In the genomic region with DNA sequence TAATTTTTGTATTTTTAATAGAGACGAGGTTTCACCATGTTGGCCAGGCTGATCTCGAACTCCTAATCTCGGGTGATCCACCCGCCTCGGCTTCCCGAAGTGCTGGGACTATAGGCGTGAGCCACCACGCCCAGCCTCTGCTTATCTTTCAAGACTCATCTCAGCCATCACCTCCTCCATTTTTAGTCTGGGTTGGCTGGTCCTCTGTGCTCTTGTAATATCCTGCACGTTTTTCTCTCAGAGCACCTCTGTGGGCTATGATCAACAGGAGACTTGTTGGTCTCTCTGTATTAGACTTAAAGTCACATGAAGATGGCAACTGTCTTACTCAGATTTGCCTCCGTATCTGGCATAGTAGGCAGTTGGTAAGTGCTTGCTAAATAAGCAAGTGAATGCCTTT, we compare ENCODE assay signal across 30 cellular contexts.
"Had no signal": no experiment of that assay in that cellular context is flagged by ENCODE, and none has a peak within 500 bp of the region (broad histone marks: within the 10 kb centered on the region; RNA-seq: fewer than 3 reads in every experiment).

No MANE protein-coding gene starts in this region.

- H3K9me3 Mint-ChIP-seq: activated CD4-positive, alpha-beta T cell treated with anti-CD3 and anti-CD28 coated beads, Interleukin-2, amount 10 ng/mL, durations not matched to agents 7 days and 5 days; activated CD8-positive, alpha-beta T cell treated with anti-CD3 and anti-CD28 coated beads for 36 hours; activated naive CD4-positive, alpha-beta T cell treated with anti-CD3 and anti-CD28 coated beads, Interleukin-2, amount 10 ng/mL, durations not matched to agents 7 days and 5 days; activated naive CD4-positive, alpha-beta T cell treated with anti-CD3 and anti-CD28 coated beads, Interleukin-2, amount 50 U/mL, for 72 hours; activated T-cell treated with anti-CD3 and anti-CD28 coated beads, Interleukin-2, amount 50 U/mL, for 4 hours; activated T-helper 17 cell treated with anti-CD3 and anti-CD28 coated beads, Interleukin-2, amount 50 U/mL, for 72 hours; central memory CD8-positive, alpha-beta T cell; dendritic cell treated with granulocyte-macrophage colony-stimulating factor and Interleukin-4, amounts not matched to agents 40 ng/mL and 50 ng/mL, for 4 days; endodermal cell; WTC11 had no signal

- H3K9me3 ChIP-seq: esophagus squamous epithelium, gastroesophageal sphincter had no signal

- H3K27ac Mint-ChIP-seq: activated CD4-positive, alpha-beta T cell treated with anti-CD3 and anti-CD28 coated beads, Interleukin-2, amount 10 ng/mL, durations not matched to agents 7 days and 5 days; activated CD8-positive, alpha-beta T cell treated with anti-CD3 and anti-CD28 coated beads for 36 hours; activated naive CD4-positive, alpha-beta T cell treated with anti-CD3 and anti-CD28 coated beads, Interleukin-2, amount 10 ng/mL, durations not matched to agents 7 days and 5 days; activated T-helper 17 cell treated with anti-CD3 and anti-CD28 coated beads, Interleukin-2, amount 50 U/mL, for 72 hours; dendritic cell treated with granulocyte-macrophage colony-stimulating factor and Interleukin-4, amounts not matched to agents 40 ng/mL and 50 ng/mL, for 4 days; endodermal cell; WTC11 had no signal

- H3K4me3 Mint-ChIP-seq: activated CD4-positive, alpha-beta T cell treated with anti-CD3 and anti-CD28 coated beads, Interleukin-2, amount 10 ng/mL, durations not matched to agents 7 days and 5 days; activated CD8-positive, alpha-beta T cell treated with anti-CD3 and anti-CD28 coated beads for 36 hours; activated naive CD4-positive, alpha-beta T cell treated with anti-CD3 and anti-CD28 coated beads, Interleukin-2, amount 10 ng/mL, durations not matched to agents 7 days and 5 days; activated T-cell treated with anti-CD3 and anti-CD28 coated beads, Interleukin-2, amount 50 U/mL, for 4 hours; activated T-helper 17 cell treated with anti-CD3 and anti-CD28 coated beads, Interleukin-2, amount 50 U/mL, for 72 hours; central memory CD8-positive, alpha-beta T cell; dendritic cell treated with granulocyte-macrophage colony-stimulating factor and Interleukin-4, amounts not matched to agents 40 ng/mL and 50 ng/mL, for 4 days; endodermal cell; WTC11 had no signal

- H3K36me3 ChIP-seq: brain microvascular endothelial cell, esophagus squamous epithelium, gastroesophageal sphincter had no signal

- FAIRE-seq: astrocyte, bronchial epithelial cell, TTC549 had no signal

- H3K27me3 ChIP-seq: brain microvascular endothelial cell, esophagus squamous epithelium had no signal

- H3K27ac ChIP-seq: brain microvascular endothelial cell, coronary artery, dorsolateral prefrontal cortex, esophagus squamous epithelium, gastroesophageal sphincter, VCaP had no signal

- H3K36me3 Mint-ChIP-seq: activated naive CD4-positive, alpha-beta T cell treated with anti-CD3 and anti-CD28 coated beads, Interleukin-2, amount 10 ng/mL, durations not matched to agents 7 days and 5 days; activated naive CD4-positive, alpha-beta T cell treated with anti-CD3 and anti-CD28 coated beads, Interleukin-2, amount 50 U/mL, for 72 hours; WTC11 had no signal

- DNase-seq: activated CD4-positive, alpha-beta T cell treated with anti-CD3 and anti-CD28 coated beads for 1 hour; activated CD4-positive, alpha-beta T cell treated with anti-CD3 and anti-CD28 coated beads for 4 hours; activated CD4-positive, alpha-beta T cell treated with anti-CD3 and anti-CD28 coated beads, Interleukin-2, amount 10 ng/mL, durations not matched to agents 7 days and 5 days; activated CD4-positive, alpha-beta T cell treated with anti-CD3 and anti-CD28 coated beads, Interleukin-2, amount 50 U/mL, for 4 hours; activated CD8-positive, alpha-beta memory T cell treated with anti-CD3 and anti-CD28 coated beads for 24 hours; activated CD8-positive, alpha-beta T cell treated with anti-CD3 and anti-CD28 coated beads for 36 hours; activated gamma-delta T cell; activated naive CD4-positive, alpha-beta T cell; activated naive CD4-positive, alpha-beta T cell treated with anti-CD3 and anti-CD28 coated beads, Interleukin-2, amount 10 ng/mL, durations not matched to agents 7 days and 5 days; activated T-cell treated with anti-CD3 and anti-CD28 coated beads, Interleukin-2, amount 50 U/mL, for 4 hours; amniotic stem cell; anterior cingulate cortex; brain microvascular endothelial cell; dorsolateral prefrontal cortex; effector memory CD4-positive, alpha-beta T cell; endodermal cell; esophagus squamous epithelium; foreskin melanocyte; T-helper 2 cell had no signal

- H3K4me1 Mint-ChIP-seq: activated CD4-positive, alpha-beta T cell treated with anti-CD3 and anti-CD28 coated beads, Interleukin-2, amount 10 ng/mL, durations not matched to agents 7 days and 5 days; activated naive CD4-positive, alpha-beta T cell treated with anti-CD3 and anti-CD28 coated beads, Interleukin-2, amount 10 ng/mL, durations not matched to agents 7 days and 5 days; activated T-helper 17 cell treated with anti-CD3 and anti-CD28 coated beads, Interleukin-2, amount 50 U/mL, for 72 hours; central memory CD8-positive, alpha-beta T cell; endodermal cell; WTC11 had no signal

- H3K27me3 Mint-ChIP-seq: activated CD8-positive, alpha-beta T cell treated with anti-CD3 and anti-CD28 coated beads for 36 hours; activated T-helper 17 cell treated with anti-CD3 and anti-CD28 coated beads, Interleukin-2, amount 50 U/mL, for 72 hours had no signal

- H3K4me1 ChIP-seq: esophagus squamous epithelium, gastroesophageal sphincter had no signal

- H3K4me3 ChIP-seq: coronary artery, dorsolateral prefrontal cortex, esophagus squamous epithelium, gastroesophageal sphincter had no signal

- ATAC-seq: activated CD8-positive, alpha-beta T cell treated with anti-CD3 and anti-CD28 coated beads for 36 hours; activated naive CD4-positive, alpha-beta T cell treated with anti-CD3 and anti-CD28 coated beads, Interleukin-2, amount 50 U/mL, for 72 hours; activated T-cell treated with anti-CD3 and anti-CD28 coated beads, Interleukin-2, amount 50 U/mL, for 4 hours; activated T-helper 17 cell treated with anti-CD3 and anti-CD28 coated beads, Interleukin-2, amount 50 U/mL, for 72 hours; gastroesophageal sphincter; WTC11 had no signal
